ENCODE assay signal across 8 cellular contexts in genomic region chr2:121529439-121530209, GRCh38. TPM values are rescaled to one million over a fixed set of nuclear protein-coding genes. Genes with fewer than 3 reads are reported as not detected.
A peak's percentile ranks its signal among the peaks of the same experiment; 100 is the strongest.
DNase-seq lines count a peak whose midpoint lies in the region; ATAC-seq, FAIRE-seq and TF ChIP-seq lines count a peak whose summit lies in the region.

No MANE protein-coding gene starts in this region.

- FAIRE-seq in GM12892 (lab: Jason Lieb, UNC), result no peak

- CTCF ChIA-PET in PC-3 (lab: Charles Lee), result no interaction called here

- peak overlapping the region; percentile 96 for H3K9ac ChIP-seq in PC-3 (ENCODE audit: low read length)
- peak overlapping the region; percentile 81 for H3K9ac ChIP-seq in iPS-18a (ENCODE audit: low read length)
- peak overlapping the region; percentile 94 for H3K9ac ChIP-seq in skeletal muscle satellite cell (ENCODE audit: low read depth, low read length)

- peak overlapping the region; percentile 94 for H3K4me3 ChIP-seq in PC-3 (ENCODE audit: low read length)
- H3K4me3 ChIP-seq in iPS-18a (ENCODE audit: low read length), result peak overlapping the region; percentile 95
- H3K4me3 ChIP-seq in skeletal muscle satellite cell (ENCODE audit: low read length), result peak overlapping the region; percentile 92

- peaks cover 46% of the 10 kb centered on the region for H3K79me2 ChIP-seq in PC-3 (ENCODE audit: low read length)

- BruUV-seq in PC-3 (replicated peaks; lab: Mats Ljungman, UMichigan), result TSS peak; percentile 24

- H2AFZ ChIP-seq in PC-3 (ENCODE audit: low read length), result peak overlapping the region; percentile 97

- H3K4me2 ChIP-seq in PC-3 (ENCODE audit: low read length) (peak overlapping the region; percentile 82), skeletal muscle satellite cell (ENCODE audit: low read length) (peak overlapping the region; percentile 87)

- ATAC-seq in GM18909 (IDR thresholded peaks at IDR 0.05; ENCODE audit: poor library complexity, unreplicated experiment) (peak; percentile 14), HG03280 (IDR thresholded peaks at IDR 0.05; ENCODE audit: unreplicated experiment) (peak; percentile 8), PC-3 (peak; percentile 18)

- intact Hi-C loops in PC-3 (cut with micrococcal nuclease), result loop anchor here (1.0 to 2.0 kb wide), 2 partner anchors 67 to 127 kb away; no protein-coding TSS in a partner anchor

- no peak for TF ChIP-seq CTCF in PC-3 (conservative IDR thresholded peaks at IDR 0.05; ENCODE audit: low read depth, low read length)

- H3K27me3 ChIP-seq in PC-3 (ENCODE audit: low read length) (no peaks in the 10 kb centered on the region), iPS-18a (ENCODE audit: control insufficient read depth, insufficient read depth, low read length) (no peaks in the 10 kb centered on the region), skeletal muscle satellite cell (ENCODE audit: control insufficient read depth, insufficient read depth, low read length) (no peaks in the 10 kb centered on the region)

- POLR2A ChIA-PET in PC-3 (lab: Charles Lee; ENCODE audit: unreplicated experiment), result interaction anchor here (1.5 kb wide), 1 partner anchor 70 kb away, joined by 5 read pairs; no protein-coding TSS in a partner anchor

- no peaks in the 10 kb centered on the region for H4K20me1 ChIP-seq in PC-3 (ENCODE audit: low read length)

- H3K27ac ChIP-seq in PC-3 (ENCODE audit: low read length), result peak overlapping the region; percentile 99
- H3K27ac ChIP-seq in iPS-18a (ENCODE audit: low read length), result no peak overlapping the region

- H3K36me3 ChIP-seq in PC-3 (ENCODE audit: low read depth, low read length) (peaks cover 3% of the 10 kb centered on the region; the same call in 1 of the 2 replicates), iPS-18a (ENCODE audit: control insufficient read depth, low read depth, low read length) (peaks cover 12% of the 10 kb centered on the region), skeletal muscle satellite cell (ENCODE audit: insufficient read depth, low read length) (peaks cover 22% of the 10 kb centered on the region)

- TF ChIP-seq POLR2A in GM12892 (IDR thresholded peaks at IDR 0.05; ENCODE audit: low read depth, low read length), result no peak

- H3K9me3 ChIP-seq in PC-3 (ENCODE audit: low read length), result no peaks in the 10 kb centered on the region
- H3K9me3 ChIP-seq in iPS-18a (ENCODE audit: control insufficient read depth, low read depth, low read length), result no peaks in the 10 kb centered on the region
- H3K9me3 ChIP-seq in skeletal muscle satellite cell (replicated peaks; ENCODE audit: low read length), result no peaks in the 10 kb centered on the region

- DNase-seq in C1 segment of cervical spinal cord (lab: John Stamatoyannopoulos, UW) (peak in 8 of 14 donors; percentile 52 to 85 (median 72)), PC-3 (peak; percentile 42), brain pericyte (ENCODE audit: low read depth, low spot score) (peak; percentile 37), GM12892 (ENCODE audit: insufficient read length) (no peak)

- no peaks in the 10 kb centered on the region for H3K9me2 ChIP-seq in PC-3 (replicated peaks; ENCODE audit: low read length)

- H3K4me1 ChIP-seq in PC-3 (ENCODE audit: insufficient read depth, low read length) (peaks cover 29% of the 10 kb centered on the region), iPS-18a (ENCODE audit: control insufficient read depth, low read depth, low read length) (peaks cover 18% of the 10 kb centered on the region), skeletal muscle satellite cell (ENCODE audit: control insufficient read depth, insufficient read depth, low read length) (peaks cover 28% of the 10 kb centered on the region)

- H3F3A ChIP-seq in PC-3 (ENCODE audit: low read length, unreplicated experiment), result peaks cover 7% of the 10 kb centered on the region

RNA-seq across cellular contexts. Expression of gene RNU4ATAC, which starts 1.1 kb away (rescaled TPM):
- total RNA-seq in PC-3 (2014; rRNA removed), result not detected in 2 replicates
- under 0.01 TPM in 1 of 2 replicates, not detected in the other for total RNA-seq in skeletal muscle satellite cell (2012; rRNA removed)
- polyA plus RNA-seq in GM12892 (2012; ENCODE audit: missing spikeins), result not detected
